ENCODE assay signal across 20 cellular contexts in genomic region chr2:45856391-45857055, GRCh38.
"Had no signal": no experiment of that assay in that cellular context is flagged by ENCODE, and none has a peak within 500 bp of the region (broad histone marks: within the 10 kb centered on the region; RNA-seq: fewer than 3 reads in every experiment).

No MANE protein-coding gene starts in this region.

- H3K4me3 ChIP-seq: gastrocnemius medialis, heart right ventricle, mucosa of descending colon, tibial artery had no signal

- H3K4me3 Mint-ChIP-seq: activated CD8-positive, alpha-beta T cell treated with anti-CD3 and anti-CD28 coated beads, Interleukin-2, amount 10 ng/mL, durations not matched to agents 7 days and 5 days; activated naive CD8-positive, alpha-beta T cell treated with anti-CD3 and anti-CD28 coated beads, Interleukin-2, amount 10 ng/mL, durations not matched to agents 7 days and 5 days; activated T-cell treated with anti-CD3 and anti-CD28 coated beads, Interleukin-2, amount 50 U/mL, for 24 hours; endodermal cell; naive thymus-derived CD8-positive, alpha-beta T cell had no signal

- ATAC-seq: activated CD8-positive, alpha-beta T cell treated with anti-CD3 and anti-CD28 coated beads, Interleukin-2, amount 10 ng/mL, durations not matched to agents 7 days and 5 days; gastrocnemius medialis; heart right ventricle; mucosa of descending colon; naive thymus-derived CD8-positive, alpha-beta T cell; stimulated activated naive CD8-positive, alpha-beta T cell treated with anti-CD3 and anti-CD28 coated beads, Interleukin-15, Interleukin-2, amounts not matched to agents 100 U/mL and 50 U/mL, for 24 hours had no signal

- H3K27me3 ChIP-seq: gastrocnemius medialis, heart right ventricle, tibial artery had no signal

- H3K36me3 ChIP-seq: gastrocnemius medialis, heart right ventricle, tibial artery had no signal

- H3K27me3 Mint-ChIP-seq: activated naive CD8-positive, alpha-beta T cell treated with anti-CD3 and anti-CD28 coated beads, Interleukin-2, amount 10 ng/mL, durations not matched to agents 7 days and 5 days; activated T-cell treated with anti-CD3 and anti-CD28 coated beads, Interleukin-2, amount 50 U/mL, for 24 hours; naive thymus-derived CD8-positive, alpha-beta T cell had no signal

- H3K27ac Mint-ChIP-seq: activated CD8-positive, alpha-beta T cell treated with anti-CD3 and anti-CD28 coated beads, Interleukin-2, amount 10 ng/mL, durations not matched to agents 7 days and 5 days; activated naive CD8-positive, alpha-beta T cell treated with anti-CD3 and anti-CD28 coated beads, Interleukin-2, amount 10 ng/mL, durations not matched to agents 7 days and 5 days; activated T-cell treated with anti-CD3 and anti-CD28 coated beads, Interleukin-2, amount 50 U/mL, for 24 hours; activated T-helper 2 cell treated with anti-CD3 and anti-CD28 coated beads, Interferon-gamma antibody, Interleukin-2, Interleukin-4, amounts not matched to agents 10 μg/mL and 5 μg/mL and 100 μg/mL, durations not matched to agents 14 hours and 24 hours and 36 hours; endodermal cell had no signal

- H3K9me3 ChIP-seq: gastrocnemius medialis, heart right ventricle, mucosa of descending colon, tibial artery had no signal

- H3K36me3 Mint-ChIP-seq: naive thymus-derived CD8-positive, alpha-beta T cell had no signal

- H3K9me3 Mint-ChIP-seq: activated naive CD8-positive, alpha-beta T cell treated with anti-CD3 and anti-CD28 coated beads, Interleukin-2, amount 10 ng/mL, durations not matched to agents 7 days and 5 days; activated T-cell treated with anti-CD3 and anti-CD28 coated beads, Interleukin-2, amount 50 U/mL, for 24 hours; endodermal cell; naive thymus-derived CD8-positive, alpha-beta T cell had no signal

- H3K27ac ChIP-seq: gastrocnemius medialis, tibial artery had no signal

- DNase-seq: activated CD4-positive, alpha-beta T cell treated with anti-CD3 and anti-CD28 coated beads for 48 hours; activated CD4-positive, CD25-positive, alpha-beta regulatory T cell; activated CD8-positive, alpha-beta T cell treated with anti-CD3 and anti-CD28 coated beads, Interleukin-2, amount 10 ng/mL, durations not matched to agents 7 days and 5 days; activated naive CD4-positive, alpha-beta T cell treated with Interleukin-2 at 50 U/mL for 16 hours; activated naive CD8-positive, alpha-beta T cell treated with anti-CD3 and anti-CD28 coated beads, Interleukin-2, amount 10 ng/mL, durations not matched to agents 7 days and 5 days; activated T-cell treated with anti-CD3 and anti-CD28 coated beads, Interleukin-2, amount 50 U/mL, for 24 hours; amygdala; caudate nucleus; endodermal cell; gastrocnemius medialis; heart right ventricle; mesenchymal stem cell; mucosa of descending colon; naive thymus-derived CD8-positive, alpha-beta T cell; stimulated activated CD4-positive, alpha-beta T cell treated with anti-CD3 and anti-CD28 coated beads, Interleukin-2, amount 100 ng/mL, for 24 hours; stimulated activated naive CD8-positive, alpha-beta T cell treated with anti-CD3 and anti-CD28 coated beads, Interleukin-15, Interleukin-2, amounts not matched to agents 100 U/mL and 50 U/mL, for 24 hours; substantia nigra; T1000; tibial artery had no signal
